16 cellular contexts compared by ENCODE assay signal in genomic region chr13:70253411-70253810, GRCh38.
DNase-seq lines count a peak whose midpoint lies in the region; ATAC-seq, FAIRE-seq and TF ChIP-seq lines count a peak whose summit lies in the region.
"Had no signal": no experiment of that assay in that cellular context is flagged by ENCODE, and none has a peak within 500 bp of the region (broad histone marks: within the 10 kb centered on the region; RNA-seq: fewer than 3 reads in every experiment).

No MANE protein-coding gene starts in this region.

- 1% methylated on average over 2 of the region's 2 CpGs for WGBS in HepG2 (ENCODE audit: low lambda C conversion rate)
- WGBS in right lobe of liver (ENCODE audit: insufficient coverage, low coverage, low lambda C conversion rate, missing lambda C conversion rate) = 32% methylated on average over 2 of the region's 2 CpGs

- H3K9ac ChIP-seq in HepG2 (ENCODE audit: insufficient read depth, low read depth, low read length) = no peak overlapping the region
- H3K9ac ChIP-seq: KMS-11 had no signal

- H3K4me3 ChIP-seq in HepG2 (replicated peaks in 1 of 3; ENCODE audit: insufficient read depth in 1 of 3, low read depth in 2 of 3, low read length in 3 of 3) = no peak overlapping the region
- H3K4me3 ChIP-seq in right lobe of liver = no peak overlapping the region
- H3K4me3 ChIP-seq in brain microvascular endothelial cell (ENCODE audit: low read depth, low read length) = no peak overlapping the region
- no peak overlapping the region for H3K4me3 ChIP-seq in retinal pigment epithelial cell (ENCODE audit: low read length)
- H3K4me3 ChIP-seq: MG63, SJCRH30 had no signal

- no peaks in the 10 kb centered on the region for H3K36me3 ChIP-seq in HepG2 (replicated peaks in 1 of 2; ENCODE audit: control insufficient read depth in 1 of 2, insufficient read depth in 2 of 2, low read length in 2 of 2)
- no peaks in the 10 kb centered on the region for H3K36me3 ChIP-seq in right lobe of liver
- H3K36me3 ChIP-seq in brain microvascular endothelial cell (replicated peaks) = no peaks in the 10 kb centered on the region
- H3K36me3 ChIP-seq: MG63, SJCRH30 had no signal

- no peak for FAIRE-seq in HepG2 (lab: Jason Lieb, UNC)

- H3K36me3 Mint-ChIP-seq in stimulated activated effector memory CD8-positive, alpha-beta T cell treated with anti-CD3 and anti-CD28 coated beads, Interleukin-12 subunit alpha, Interleukin-12 subunit beta, amount 100 ng/mL, for 72 hours = no peaks in the 10 kb centered on the region

- H3K4me3 Mint-ChIP-seq in stimulated activated effector memory CD8-positive, alpha-beta T cell treated with anti-CD3 and anti-CD28 coated beads, Interleukin-12 subunit alpha, Interleukin-12 subunit beta, amount 100 ng/mL, for 72 hours = no peak overlapping the region

- intact Hi-C loops in HepG2 (cut with micrococcal nuclease; ENCODE audit: unreplicated experiment) = no loop called here
- intact Hi-C loops in right lobe of liver (cut with DNase I) = no loop called here

- no TSS peak for BruUV-seq in HepG2 (replicated peaks; lab: Mats Ljungman, UMichigan)

- no peak for TF ChIP-seq POLR2A in HepG2 (IDR thresholded peaks at IDR 0.05; ENCODE audit: insufficient read depth in 1 of 2, low read depth in 2 of 2, low read length in 2 of 2)
- no peak for TF ChIP-seq POLR2A in right lobe of liver (IDR thresholded peaks at IDR 0.05)

- H3K4me2 ChIP-seq in HepG2 (ENCODE audit: low read depth, low read length) = no peak overlapping the region
- H3K4me2 ChIP-seq: KMS-11 had no signal

- in situ Hi-C loops in HepG2 (cut with HindIII; ENCODE audit: extremely low pct_ligation_motif_present, low pct_unique_long_range_greater_than_20kb) = no loop called here
- in situ Hi-C loops in brain microvascular endothelial cell (cut with HindIII; ENCODE audit: low pct_ligation_motif_present, low sequenced_read_pairs) = no loop called here

- H3K79me2 ChIP-seq in HepG2 (ENCODE audit: insufficient read depth, low read length) = no peaks in the 10 kb centered on the region

- no peak for TF ChIP-seq RAD21 in HepG2 (CRISPR knock-in tag; IDR thresholded peaks at IDR 0.05)

- POLR2A ChIA-PET in HepG2 (lab: Yijun Ruan, JAX) = no interaction called here

- H3K27me3 ChIP-seq in HepG2 (ENCODE audit: control insufficient read depth in 1 of 2, insufficient read depth in 2 of 2, low read length in 2 of 2) (no peaks in the 10 kb centered on the region), right lobe of liver (no peaks in the 10 kb centered on the region), brain microvascular endothelial cell (replicated peaks) (no peaks in the 10 kb centered on the region)
- H3K27me3 ChIP-seq: MG63, SJCRH30 had no signal

- H3K27ac ChIP-seq in HepG2 (ENCODE audit: extremely low read length, insufficient read depth, low read length) (no peak overlapping the region), right lobe of liver (no peak overlapping the region), brain microvascular endothelial cell (no peak overlapping the region)
- H3K27ac ChIP-seq: C4-2B, KMS-11, SJCRH30 had no signal

- no peak for TF ChIP-seq EP300 in HepG2 (IDR thresholded peaks at IDR 0.05; ENCODE audit: low read depth in 2 of 2, low read length in 2 of 2)
- no peak for TF ChIP-seq EP300 in HepG2 (CRISPR knock-in tag; IDR thresholded peaks at IDR 0.05; ENCODE audit: borderline replicate concordance)

- H3K9me3 Mint-ChIP-seq in stimulated activated effector memory CD8-positive, alpha-beta T cell treated with anti-CD3 and anti-CD28 coated beads, Interleukin-12 subunit alpha, Interleukin-12 subunit beta, amount 100 ng/mL, for 72 hours = peaks cover 18% of the 10 kb centered on the region

- no peak overlapping the region for H2AFZ ChIP-seq in HepG2 (ENCODE audit: low read length)

- DNase-seq in DMS153 (lab: John Stamatoyannopoulos, UW) (peak; percentile 43), DMS153 treated with DMSO at 0.1 percent for 48 hours (lab: John Stamatoyannopoulos, UW; ENCODE audit: unreplicated experiment) (no peak), HepG2 (ENCODE audit: low spot score) (no peak), right lobe of liver (no peak), brain microvascular endothelial cell (peak; percentile 1), retinal pigment epithelial cell (ENCODE audit: low read depth) (peak; percentile 7), T-helper 2 cell (no peak)
- DNase-seq in stimulated activated effector memory CD8-positive, alpha-beta T cell treated with anti-CD3 and anti-CD28 coated beads, Interleukin-12 subunit alpha, Interleukin-12 subunit beta, amount 100 ng/mL, for 72 hours (ENCODE audit: low spot score in 2 of 2) = no peak
- DNase-seq: 8988T, DND-41, GF-D8, HCEC 1CT, MG63 had no signal

- ATAC-seq in HepG2 (no peak), right lobe of liver (no peak)
- ATAC-seq in stimulated activated effector memory CD8-positive, alpha-beta T cell treated with anti-CD3 and anti-CD28 coated beads, Interleukin-12 subunit alpha, Interleukin-12 subunit beta, amount 100 ng/mL, for 72 hours = no peak

- no peak for TF ChIP-seq CTCF in HepG2 (CRISPR knock-in tag; IDR thresholded peaks at IDR 0.05)
- no peak for TF ChIP-seq CTCF in right lobe of liver (IDR thresholded peaks at IDR 0.05)
- TF ChIP-seq CTCF in brain microvascular endothelial cell (IDR thresholded peaks at IDR 0.05; ENCODE audit: low read depth, low read length, missing control alignments) = no peak
- no peak for TF ChIP-seq CTCF in retinal pigment epithelial cell (conservative IDR thresholded peaks at IDR 0.05; ENCODE audit: low read depth, low read length)

- no peaks in the 10 kb centered on the region for H3K4me1 Mint-ChIP-seq in stimulated activated effector memory CD8-positive, alpha-beta T cell treated with anti-CD3 and anti-CD28 coated beads, Interleukin-12 subunit alpha, Interleukin-12 subunit beta, amount 100 ng/mL, for 72 hours

- H4K20me1 ChIP-seq in HepG2 (ENCODE audit: insufficient read depth, low read length) = no peaks in the 10 kb centered on the region

- H3K27ac Mint-ChIP-seq in stimulated activated effector memory CD8-positive, alpha-beta T cell treated with anti-CD3 and anti-CD28 coated beads, Interleukin-12 subunit alpha, Interleukin-12 subunit beta, amount 100 ng/mL, for 72 hours = no peak overlapping the region

- peaks cover 14% of the 10 kb centered on the region for H3K4me1 ChIP-seq in HepG2 (ENCODE audit: insufficient read depth, low read length)
- no peaks in the 10 kb centered on the region for H3K4me1 ChIP-seq in right lobe of liver
- H3K4me1 ChIP-seq: SJCRH30 had no signal

- H3K9me3 ChIP-seq in HepG2 (ENCODE audit: low read length) (no peaks in the 10 kb centered on the region), right lobe of liver (no peaks in the 10 kb centered on the region)
- H3K9me3 ChIP-seq: MG63, SJCRH30 had no signal

- CTCF ChIA-PET in HepG2 (lab: Yijun Ruan, JAX; ENCODE audit: low intra/inter-chr PET ratio, low total read pairs) = no interaction called here

TF ChIP-seq in HepG2, 621 proteins besides CTCF, POLR2A, EP300 and RAD21:
- TF ChIP-seq SMARCC2 (IDR thresholded peaks at IDR 0.05) (no peak), CEBPB (IDR thresholded peaks at IDR 0.05; ENCODE audit: borderline replicate concordance, low read depth, low read length) (peak; percentile 61; the same call in 1 of the 2 replicates), RBM22 (optimal IDR thresholded peaks at IDR 0.05; ENCODE audit: low read length) (no peak), DMTF1 (CRISPR knock-in tag; IDR thresholded peaks at IDR 0.05) (no peak)

Comparison
In these comparisons a context has a peak if more than half of its experiments do, and no peak if none do; other contexts are left out.
1. DNase-seq: peak in DMS153 (single experiment), brain microvascular endothelial cell (single experiment) and retinal pigment epithelial cell (single experiment); none in DMS153 treated with DMSO at 0.1 percent for 48 hours (single experiment), HepG2 (single experiment), right lobe of liver (0 of 3), T-helper 2 cell (0 of 5) and stimulated activated effector memory CD8-positive, alpha-beta T cell treated with anti-CD3 and anti-CD28 coated beads, Interleukin-12 subunit alpha, Interleukin-12 subunit beta, amount 100 ng/mL, for 72 hours (0 of 2).